Comparison of ENCODE assay signal across 24 cellular contexts in genomic region chr17:45001310-45001709, GRCh38. TPM values are rescaled to one million over a fixed set of nuclear protein-coding genes. Genes with fewer than 3 reads are reported as not detected.
DNase-seq lines count a peak whose midpoint lies in the region; FAIRE-seq and TF ChIP-seq lines count a peak whose summit lies in the region.
"Had no signal": no experiment of that assay in that cellular context is flagged by ENCODE, and none has a peak within 500 bp of the region (broad histone marks: within the 10 kb centered on the region; RNA-seq: fewer than 3 reads in every experiment).

No MANE protein-coding gene starts in this region.

- H3K79me2 ChIP-seq in H1 (ENCODE audit: control insufficient read depth in 1 of 2, insufficient read depth in 2 of 2, low read length in 2 of 2) (no peaks in the 10 kb centered on the region), osteoblast (ENCODE audit: insufficient read depth, low read length) (no peaks in the 10 kb centered on the region), OCI-LY7 (ENCODE audit: insufficient read depth, low read depth, low read length) (no peaks in the 10 kb centered on the region)

- POLR2A ChIA-PET in H1 (lab: Charles Lee; ENCODE audit: partially characterized antibody) (interaction anchor here (0.8 to 1.1 kb wide), 2 partner anchors 14 to 34 kb away, joined by 3 to 5 read pairs; no protein-coding TSS in a partner anchor), OCI-LY7 (lab: Charles Lee) (no interaction called here)

- no peak for TF ChIP-seq EP300 in H1 (IDR thresholded peaks at IDR 0.05; ENCODE audit: borderline replicate concordance in 1 of 2, low read depth in 2 of 2, low read length in 2 of 2)

- no peak overlapping the region for H2BK15ac ChIP-seq in H1 (ENCODE audit: low read length)

- H2BK5ac ChIP-seq in H1 (ENCODE audit: low read depth, low read length) = peak overlapping the region; percentile 56; the same call in 1 of the 2 replicates

- H3K9ac ChIP-seq in H1 (replicated peaks in 1 of 4; ENCODE audit: extremely low read depth in 1 of 4, low read depth in 3 of 4, low read length in 3 of 4) = no peak overlapping the region

- no peak overlapping the region for H3K56ac ChIP-seq in H1 (replicated peaks; ENCODE audit: insufficient read length, low read depth, low read length)

- H2AFZ ChIP-seq in H1 (ENCODE audit: low read length) (no peak overlapping the region), osteoblast (ENCODE audit: low read length) (no peak overlapping the region), OCI-LY7 (ENCODE audit: low read length) (no peak overlapping the region)
- H2AFZ ChIP-seq: GM23338 had no signal

- peak; percentile 25 for DNase-seq in DMS153 (lab: John Stamatoyannopoulos, UW)
- no peak for DNase-seq in DMS153 treated with DMSO at 0.1 percent for 48 hours (lab: John Stamatoyannopoulos, UW; ENCODE audit: unreplicated experiment)
- DNase-seq in NCI-H510A (lab: John Stamatoyannopoulos, UW) = peak; percentile 92
- no peak for DNase-seq in H1 (ENCODE audit: low read depth in 1 of 2, low spot score in 2 of 2)
- peak; percentile 35 for DNase-seq in osteoblast (ENCODE audit: insufficient read length, low spot score, missing footprints)
- no peak for DNase-seq in OCI-LY7 (ENCODE audit: low spot score)
- no peak for DNase-seq in activated CD4-positive, CD25-positive, alpha-beta regulatory T cell (lab: John Stamatoyannopoulos, UW)
- no peak for DNase-seq in NCI-H748 treated with DMSO at 0.1 percent for 48 hours (lab: John Stamatoyannopoulos, UW)
- DNase-seq: ACHN, DMS79, EL, GDM1, HCEC 1CT, NCI-H1092 treated with DMSO at 0.1 percent for 48 hours, NCI-H1694, NCI-H2029 treated with DMSO at 0.1 percent for 48 hours, NCI-H226, NCI-H524, NCI-H82, SHP77 treated with DMSO at 0.1 percent for 48 hours, T-helper 1 cell had no signal

- TF ChIP-seq POLR2A in H1 (IDR thresholded peaks at IDR 0.05; ENCODE audit: control extremely low read depth in 1 of 2, low read depth in 2 of 2, low read length in 2 of 2) = no peak

- H3K27ac ChIP-seq in H1 (ENCODE audit: low read depth, low read length) = no peak overlapping the region
- no peak overlapping the region for H3K27ac ChIP-seq in osteoblast (ENCODE audit: low read depth, low read length)
- no peak overlapping the region for H3K27ac ChIP-seq in OCI-LY7 (ENCODE audit: low read depth, low read length, poor library complexity, severe bottlenecking)
- H3K27ac ChIP-seq: 22Rv1 had no signal

- H3K27me3 ChIP-seq in H1 (replicated peaks in 1 of 4; ENCODE audit: control insufficient read depth in 3 of 4, extremely low read depth in 1 of 4, insufficient read depth in 3 of 4, low read length in 3 of 4) (peaks cover 0 to 6% (median 2%) of the 10 kb centered on the region in 4 experiments; a peak in 2 of 7 replicates), osteoblast (ENCODE audit: insufficient read depth, low read length) (peaks cover 9% of the 10 kb centered on the region)

- CTCF ChIA-PET in H1 (lab: Charles Lee; ENCODE audit: partially characterized antibody) = interaction anchor here (0.6 to 16.0 kb wide), 4 partner anchors 10 to 34 kb away, joined by 3 to 102 read pairs (median 36); no protein-coding TSS in a partner anchor
- CTCF ChIA-PET in OCI-LY7 (lab: Charles Lee; ENCODE audit: unreplicated experiment) = no interaction called here

- no peaks in the 10 kb centered on the region for H3K9me2 ChIP-seq in OCI-LY7 (ENCODE audit: insufficient read depth, low read length)

- H3K9me3 ChIP-seq in H1 (ENCODE audit: insufficient read depth in 2 of 2, low read depth in 1 of 2, low read length in 1 of 2) = peaks cover 0 to 7% of the 10 kb centered on the region in 2 experiments; a peak in 2 of 4 replicates
- H3K9me3 ChIP-seq in osteoblast (ENCODE audit: low read depth, low read length) = peaks cover 2% of the 10 kb centered on the region
- H3K9me3 ChIP-seq in OCI-LY7 (ENCODE audit: low read length) = 0 out of 2 replicates have a peak, but pooled peaks cover 4% of the 10 kb centered on the region

- H3K23ac ChIP-seq in H1 (ENCODE audit: insufficient read length) = no peak overlapping the region

- 86% methylated on average over 3 of the region's 3 CpGs; no CpG with 5 or more reads in 1 of the 2 experiments for WGBS in H1 (ENCODE audit: extremely low coverage in 1 of 2, insufficient coverage in 1 of 2, insufficient read length in 1 of 2, insufficient replicate concordance in 2 of 2, low coverage in 1 of 2, low lambda C conversion rate in 2 of 2, missing lambda C conversion rate in 1 of 2), 2 experiments

- no peak overlapping the region for H3K4me3 ChIP-seq in H1 (ENCODE audit: extremely low read depth in 1 of 4, insufficient read depth in 2 of 4, low read depth in 3 of 4, low read length in 4 of 4)
- no peak overlapping the region for H3K4me3 ChIP-seq in osteoblast (ENCODE audit: insufficient read depth, low read length)
- no peak overlapping the region for H3K4me3 ChIP-seq in OCI-LY7 (ENCODE audit: low read depth, low read length, poor library complexity, severe bottlenecking)
- H3K4me3 ChIP-seq: GM12878, GM23338 had no signal

- H2BK20ac ChIP-seq in H1 (ENCODE audit: low read length) = no peak overlapping the region

- peaks cover 5 to 13% (median 7%) of the 10 kb centered on the region in 4 experiments for H3K4me1 ChIP-seq in H1 (replicated peaks in 1 of 4; ENCODE audit: control insufficient read depth in 3 of 4, insufficient read depth in 4 of 4, low read length in 3 of 4)
- no peaks in the 10 kb centered on the region for H3K4me1 ChIP-seq in osteoblast (ENCODE audit: insufficient read depth, low read length)
- no peaks in the 10 kb centered on the region for H3K4me1 ChIP-seq in OCI-LY7 (ENCODE audit: insufficient read depth, low read length, poor library complexity, severe bottlenecking)

- H3K79me1 ChIP-seq in H1 (ENCODE audit: low read depth, low read length) = no peaks in the 10 kb centered on the region

- H3K36me3 ChIP-seq in H1 (ENCODE audit: control insufficient read depth in 2 of 4, insufficient read depth in 4 of 4, low read length in 3 of 4) = no peaks in the 10 kb centered on the region
- no peaks in the 10 kb centered on the region for H3K36me3 ChIP-seq in osteoblast (ENCODE audit: insufficient read depth, low read length)
- no peaks in the 10 kb centered on the region for H3K36me3 ChIP-seq in OCI-LY7 (ENCODE audit: insufficient read depth, low read length)

- TF ChIP-seq CTCF in H1 (IDR thresholded peaks at IDR 0.05; ENCODE audit: control extremely low read depth in 1 of 3, insufficient read depth in 1 of 3, low read depth in 1 of 3, low read length in 3 of 3) = no peak
- TF ChIP-seq CTCF in osteoblast (IDR thresholded peaks at IDR 0.05; ENCODE audit: extremely low read depth, low read depth, low read length) = no peak
- no peak for TF ChIP-seq CTCF in OCI-LY7 (conservative IDR thresholded peaks at IDR 0.05; ENCODE audit: low read length)

- intact Hi-C loops in OCI-LY7 (cut with micrococcal nuclease; ENCODE audit: unreplicated experiment) = no loop called here

- H3K4me2 ChIP-seq in H1 (ENCODE audit: insufficient read depth in 1 of 2, low read depth in 2 of 2, low read length in 2 of 2) (no peak overlapping the region), osteoblast (ENCODE audit: insufficient read depth, low read length) (no peak overlapping the region), OCI-LY7 (ENCODE audit: low read length) (no peak overlapping the region)
- H3K4me2 ChIP-seq: GM23338 had no signal

- H2BK120ac ChIP-seq in H1 (replicated peaks; ENCODE audit: low read depth, low read length) = no peak overlapping the region

- peak overlapping the region; percentile 61; the same call in 1 of the 2 replicates for H2BK12ac ChIP-seq in H1 (ENCODE audit: low read depth, low read length)

- H3K23me2 ChIP-seq in H1 (ENCODE audit: low read depth, low read length) = no peaks in the 10 kb centered on the region

- no peak overlapping the region for H3K4ac ChIP-seq in H1 (replicated peaks; ENCODE audit: insufficient read length, low read depth, low read length)

- H2AK5ac ChIP-seq in H1 (ENCODE audit: low read depth, low read length) = no peak overlapping the region

- no TSS peak for BruUV-seq in OCI-LY7 (replicated peaks; lab: Mats Ljungman, UMichigan)

- no peak overlapping the region for H4K5ac ChIP-seq in H1 (ENCODE audit: insufficient read length, low read depth, low read length)

- TF ChIP-seq RAD21 in H1 (IDR thresholded peaks at IDR 0.05 in 1 of 2, conservative IDR thresholded peaks at IDR 0.05 in 1 of 2; ENCODE audit: low read depth in 2 of 2, low read length in 2 of 2) = no peak

- no peaks in the 10 kb centered on the region for H4K20me1 ChIP-seq in H1 (replicated peaks in 1 of 2; ENCODE audit: control insufficient read depth in 1 of 2, insufficient read depth in 2 of 2, low read length in 2 of 2)
- no peaks in the 10 kb centered on the region for H4K20me1 ChIP-seq in osteoblast (ENCODE audit: insufficient read depth, low read length)
- H4K20me1 ChIP-seq in OCI-LY7 (ENCODE audit: insufficient read depth, low read length) = no peaks in the 10 kb centered on the region

- no peak overlapping the region for H3K14ac ChIP-seq in H1 (ENCODE audit: insufficient read length)

- no peak for FAIRE-seq in H1 (lab: Jason Lieb, UNC)
- FAIRE-seq: GM12878 had no signal

- H4K8ac ChIP-seq in H1 (ENCODE audit: extremely low read depth, insufficient read depth, low read length) = no peak overlapping the region; the same call in 1 of the 2 replicates

- peak overlapping the region; percentile 48; the same call in 1 of the 2 replicates for H3K18ac ChIP-seq in H1 (ENCODE audit: extremely low read depth, low read length)

- H4K91ac ChIP-seq in H1 (replicated peaks; ENCODE audit: insufficient read length, low read length) = no peak overlapping the region

RNA-seq across cellular contexts. Expression of gene C1QL1, which starts 33.2 kb away (rescaled TPM):
- total RNA-seq in H1 (2021; fragmentation: NEBNext Ultra II Directional; extraction: Animal tissue kit (Norgen Biotek cat#: 25700)) = 7.5 and 7.6 TPM in 2 replicates
- 10.5 and 16.5 TPM in 2 replicates for polyA plus RNA-seq in H1 (2011; rRNA removed)
- polyA plus RNA-seq in H1 (2011; cell fraction: cytosol; rRNA removed) = 8.9 TPM
- polyA plus RNA-seq in H1 (2011; cell fraction: nucleus; rRNA removed) = 7.5 TPM
- polyA plus RNA-seq in H1 (2012, experiment 1 of 2) = 2.9 to 8.4 TPM (median 5.8 TPM) in 4 replicates
- 4.5 TPM for polyA plus RNA-seq in H1 (2012, experiment 2 of 2)
- 14.0 TPM for polyA plus RNA-seq in H1 (2013, experiment 1 of 2)
- polyA plus RNA-seq in H1 (2013, experiment 2 of 2) = 16.0 TPM
- 0.61 and 1.1 TPM in 2 replicates for polyA minus RNA-seq in H1 (2011; rRNA and poly(A)+ RNA removed)
- polyA minus RNA-seq in H1 (2011; cell fraction: cytosol; rRNA and poly(A)+ RNA removed) = 2.3 TPM
- 2.5 TPM for polyA minus RNA-seq in H1 (2011; cell fraction: nucleus; rRNA and poly(A)+ RNA removed)
- total RNA-seq in osteoblast (under 0.01 TPM in 1 of 2 replicates, not detected in the other), OCI-LY7 (2022) (not detected in 2 replicates)
- not detected in 2 replicates for total RNA-seq in OCI-LY7 (2014; rRNA removed; shearing (Covaris generic))
- total RNA-seq: GM12878 had no signal
- polyA plus RNA-seq: GM12878 had no signal

RNA-seq across cellular contexts. Expression of gene DCAKD, which starts 50.1 kb away (rescaled TPM):
- 33.7 and 35.6 TPM in 2 replicates for total RNA-seq in H1 (2021; fragmentation: NEBNext Ultra II Directional; extraction: Animal tissue kit (Norgen Biotek cat#: 25700))
- 52.9 and 61.8 TPM in 2 replicates for polyA plus RNA-seq in H1 (2011; rRNA removed)
- 38.7 TPM for polyA plus RNA-seq in H1 (2011; cell fraction: cytosol; rRNA removed)
- 50.3 TPM for polyA plus RNA-seq in H1 (2011; cell fraction: nucleus; rRNA removed)
- 35.6 to 46.5 TPM (median 40.8 TPM) in 4 replicates for polyA plus RNA-seq in H1 (2012, experiment 1 of 2)
- 33.9 TPM for polyA plus RNA-seq in H1 (2012, experiment 2 of 2)
- 25.6 TPM for polyA plus RNA-seq in H1 (2013, experiment 1 of 2)
- 23.7 TPM for polyA plus RNA-seq in H1 (2013, experiment 2 of 2)
- 38.0 and 42.8 TPM in 2 replicates for polyA minus RNA-seq in H1 (2011; rRNA and poly(A)+ RNA removed)
- 40.1 TPM for polyA minus RNA-seq in H1 (2011; cell fraction: cytosol; rRNA and poly(A)+ RNA removed)
- 25.0 TPM for polyA minus RNA-seq in H1 (2011; cell fraction: nucleus; rRNA and poly(A)+ RNA removed)
- 34.5 and 39.1 TPM in 2 replicates for total RNA-seq in osteoblast
- 40.8 and 53.1 TPM in 2 replicates for total RNA-seq in OCI-LY7 (2014; rRNA removed; shearing (Covaris generic))
- 45.6 and 48.9 TPM in 2 replicates for total RNA-seq in OCI-LY7 (2022)

RNA-seq across cellular contexts. Expression of gene KIF18B, which starts 53.7 kb away (rescaled TPM):
- 58.1 and 59.4 TPM in 2 replicates for total RNA-seq in H1 (2021; fragmentation: NEBNext Ultra II Directional; extraction: Animal tissue kit (Norgen Biotek cat#: 25700))
- polyA plus RNA-seq in H1 (2011; rRNA removed) = 39.0 and 51.1 TPM in 2 replicates
- 35.6 TPM for polyA plus RNA-seq in H1 (2011; cell fraction: cytosol; rRNA removed)
- 109 TPM for polyA plus RNA-seq in H1 (2011; cell fraction: nucleus; rRNA removed)
- 31.0 to 37.4 TPM (median 33.7 TPM) in 4 replicates for polyA plus RNA-seq in H1 (2012, experiment 1 of 2)
- polyA plus RNA-seq in H1 (2012, experiment 2 of 2) = 20.8 TPM
- 26.2 TPM for polyA plus RNA-seq in H1 (2013, experiment 1 of 2)
- polyA plus RNA-seq in H1 (2013, experiment 2 of 2) = 24.0 TPM
- polyA minus RNA-seq in H1 (2011; rRNA and poly(A)+ RNA removed) = 31.5 and 40.2 TPM in 2 replicates
- polyA minus RNA-seq in H1 (2011; cell fraction: cytosol; rRNA and poly(A)+ RNA removed) = 30.2 TPM
- 55.8 TPM for polyA minus RNA-seq in H1 (2011; cell fraction: nucleus; rRNA and poly(A)+ RNA removed)
- 0.72 and 1.2 TPM in 2 replicates for total RNA-seq in osteoblast
- 33.4 and 42.2 TPM in 2 replicates for total RNA-seq in OCI-LY7 (2014; rRNA removed; shearing (Covaris generic))
- total RNA-seq in OCI-LY7 (2022) = 126 and 146 TPM in 2 replicates

RNA-seq across cellular contexts. Expression of gene NMT1, which starts 59.8 kb away (rescaled TPM):
- 149 and 152 TPM in 2 replicates for total RNA-seq in H1 (2021; fragmentation: NEBNext Ultra II Directional; extraction: Animal tissue kit (Norgen Biotek cat#: 25700))
- 35.5 and 42.9 TPM in 2 replicates for polyA plus RNA-seq in H1 (2011; rRNA removed)
- 40.4 TPM for polyA plus RNA-seq in H1 (2011; cell fraction: cytosol; rRNA removed)
- polyA plus RNA-seq in H1 (2011; cell fraction: nucleus; rRNA removed) = 57.8 TPM
- polyA plus RNA-seq in H1 (2012, experiment 1 of 2) = 85.4 to 115 TPM (median 89.7 TPM) in 4 replicates
- polyA plus RNA-seq in H1 (2012, experiment 2 of 2) = 47.2 TPM
- 116 TPM for polyA plus RNA-seq in H1 (2013, experiment 1 of 2)
- polyA plus RNA-seq in H1 (2013, experiment 2 of 2) = 99.8 TPM
- polyA minus RNA-seq in H1 (2011; rRNA and poly(A)+ RNA removed) = 59.6 and 71.5 TPM in 2 replicates
- 418 TPM for polyA minus RNA-seq in H1 (2011; cell fraction: cytosol; rRNA and poly(A)+ RNA removed)
- polyA minus RNA-seq in H1 (2011; cell fraction: nucleus; rRNA and poly(A)+ RNA removed) = 41.7 TPM
- total RNA-seq in osteoblast = 51.8 and 66.6 TPM in 2 replicates
- total RNA-seq in OCI-LY7 (2014; rRNA removed; shearing (Covaris generic)) = 65.7 and 82.3 TPM in 2 replicates
- 126 and 134 TPM in 2 replicates for total RNA-seq in OCI-LY7 (2022)

Comparison
In these comparisons a context has a peak if more than half of its experiments do, and no peak if none do; other contexts are left out.
1. DNase-seq: peak in DMS153 (single experiment), NCI-H510A (single experiment) and osteoblast (single experiment); none in DMS153 treated with DMSO at 0.1 percent for 48 hours (single experiment), H1 (0 of 2), OCI-LY7 (single experiment), activated CD4-positive, CD25-positive, alpha-beta regulatory T cell (0 of 4) and NCI-H748 treated with DMSO at 0.1 percent for 48 hours (single experiment).
2. RNA of gene KIF18B, which starts 53.7 kb away (total RNA-seq): 33.4 to 146 TPM in OCI-LY7 and 58.1 to 59.4 TPM in H1; 0.72 to 1.2 TPM in osteoblast; every median in the first group is over 10 times any median in the second.